34 cellular contexts compared by ENCODE assay signal in genomic region chr6:140048202-140048790, GRCh38.
"Had no signal": no experiment of that assay in that cellular context is flagged by ENCODE, and none has a peak within 500 bp of the region (broad histone marks: within the 10 kb centered on the region; RNA-seq: fewer than 3 reads in every experiment).

No MANE protein-coding gene starts in this region.

- H3K27ac Mint-ChIP-seq: activated B cell treated with CpG ODN at 0.5 μM for 24 hours; activated CD4-positive, alpha-beta memory T cell treated with anti-CD3 and anti-CD28 coated beads, Interleukin-2, amount 10 ng/mL, durations not matched to agents 7 days and 5 days; activated naive CD8-positive, alpha-beta T cell treated with anti-CD3 and anti-CD28 coated beads for 36 hours; activated T-cell treated with anti-CD3 and anti-CD28 coated beads, Interleukin-2, amount 50 U/mL, for 72 hours; activated T-helper 17 cell treated with anti-CD3 and anti-CD28 coated beads, Interleukin-2, amount 50 U/mL, for 72 hours; T-cell; T-helper 17 cell had no signal

- H3K36me3 ChIP-seq: Peyer's patch, SJSA1 had no signal

- H3K4me1 Mint-ChIP-seq: activated B cell treated with CpG ODN at 0.5 μM for 24 hours; activated CD4-positive, alpha-beta memory T cell treated with anti-CD3 and anti-CD28 coated beads, Interleukin-2, amount 10 ng/mL, durations not matched to agents 7 days and 5 days; activated T-helper 17 cell treated with anti-CD3 and anti-CD28 coated beads, Interleukin-2, amount 50 U/mL, for 72 hours; T-cell; T-helper 17 cell had no signal

- H3K27me3 ChIP-seq: Peyer's patch, SJSA1 had no signal

- H3K9me3 ChIP-seq: Peyer's patch, SJSA1 had no signal

- DNase-seq: activated B cell treated with CpG ODN at 0.5 μM for 24 hours; activated CD4-positive, alpha-beta memory T cell treated with anti-CD3 and anti-CD28 coated beads, Interleukin-2, amount 10 ng/mL, durations not matched to agents 7 days and 5 days; activated CD4-positive, alpha-beta T cell treated with anti-CD3 and anti-CD28 coated beads for 1 hour; activated CD4-positive, alpha-beta T cell treated with anti-CD3 and anti-CD28 coated beads for 48 hours; activated CD8-positive, alpha-beta memory T cell treated with anti-CD3 and anti-CD28 coated beads for 24 hours; activated effector memory CD4-positive, alpha-beta T cell treated with anti-CD3 and anti-CD28 coated beads, Interleukin-2, amount 50 U/mL, for 16 hours; activated naive CD4-positive, alpha-beta T cell; activated naive CD4-positive, alpha-beta T cell treated with anti-CD3 and anti-CD28 coated beads, Interleukin-2, amount 50 U/mL, for 16 hours; activated naive CD8-positive, alpha-beta T cell treated with anti-CD3 and anti-CD28 coated beads for 36 hours; activated T-cell treated with anti-CD3 and anti-CD28 coated beads, Interleukin-2, amount 50 U/mL, for 1 hour; activated T-cell treated with anti-CD3 and anti-CD28 coated beads, Interleukin-2, amount 50 U/mL, for 72 hours; amniotic stem cell; aorta; NCI-H1092 treated with DMSO at 0.1 percent for 48 hours; NCI-H1417; NCI-H146; NCI-H187; NCI-H2029 treated with DMSO at 0.1 percent for 48 hours; NCI-H2107; NCI-H2171; NCI-H510A; NCI-H526; NCI-H748 treated with DMSO at 0.1 percent for 48 hours; NK-92 treated with Interleukin-12 subunit alpha and Interleukin-12 subunit beta, amount 100 ng/mL, for 24 hours; PC-3; Peyer's patch; RPMI8226; SHP77 treated with DMSO at 0.1 percent for 48 hours; T-cell; T-helper 17 cell had no signal

- H3K9me3 Mint-ChIP-seq: activated B cell treated with CpG ODN at 0.5 μM for 24 hours; activated CD4-positive, alpha-beta memory T cell treated with anti-CD3 and anti-CD28 coated beads, Interleukin-2, amount 10 ng/mL, durations not matched to agents 7 days and 5 days; activated T-cell treated with anti-CD3 and anti-CD28 coated beads, Interleukin-2, amount 50 U/mL, for 72 hours; T-cell had no signal

- H3K4me1 ChIP-seq: Peyer's patch had no signal

- H3K36me3 Mint-ChIP-seq: activated naive CD8-positive, alpha-beta T cell treated with anti-CD3 and anti-CD28 coated beads for 36 hours; T-cell had no signal

- H3K4me3 ChIP-seq: Peyer's patch, SJSA1 had no signal

- ATAC-seq: activated T-cell treated with anti-CD3 and anti-CD28 coated beads, Interleukin-2, amount 50 U/mL, for 72 hours; activated T-helper 17 cell treated with anti-CD3 and anti-CD28 coated beads, Interleukin-2, amount 50 U/mL, for 72 hours; PC-3; SK-N-SH treated with all-trans-retinoic acid at 6 μM for 48 hours; T-cell; T-helper 17 cell had no signal

- H3K27ac ChIP-seq: Peyer's patch, SJSA1, VCaP had no signal

- H3K27me3 Mint-ChIP-seq: activated B cell treated with CpG ODN at 0.5 μM for 24 hours had no signal

- H3K4me3 Mint-ChIP-seq: activated B cell treated with CpG ODN at 0.5 μM for 24 hours; activated CD4-positive, alpha-beta memory T cell treated with anti-CD3 and anti-CD28 coated beads, Interleukin-2, amount 10 ng/mL, durations not matched to agents 7 days and 5 days; activated naive CD8-positive, alpha-beta T cell treated with anti-CD3 and anti-CD28 coated beads for 36 hours; activated T-cell treated with anti-CD3 and anti-CD28 coated beads, Interleukin-2, amount 50 U/mL, for 72 hours; activated T-helper 17 cell treated with anti-CD3 and anti-CD28 coated beads, Interleukin-2, amount 50 U/mL, for 72 hours; T-cell; T-helper 17 cell had no signal
